18 cellular contexts compared by ENCODE assay signal in genomic region chr2:1661891-1662605, GRCh38.
"Had no signal": no experiment of that assay in that cellular context is flagged by ENCODE, and none has a peak within 500 bp of the region (broad histone marks: within the 10 kb centered on the region; RNA-seq: fewer than 3 reads in every experiment).

No MANE protein-coding gene starts in this region.

- H3K27me3 ChIP-seq: brain microvascular endothelial cell, esophagus muscularis mucosa, tibial nerve had no signal

- H3K9me3 ChIP-seq: esophagus muscularis mucosa, tibial nerve had no signal

- H3K9me3 Mint-ChIP-seq: activated B cell treated with CpG ODN at 0.5 μM for 24 hours; activated naive CD8-positive, alpha-beta T cell treated with anti-CD3 and anti-CD28 coated beads for 36 hours; activated T-cell treated with anti-CD3 and anti-CD28 coated beads, Interleukin-2, amount 50 U/mL, for 4 hours; immature natural killer cell; stimulated activated effector memory CD8-positive, alpha-beta T cell treated with anti-CD3 and anti-CD28 coated beads, Interleukin-12 subunit alpha, Interleukin-12 subunit beta, amount 100 ng/mL, for 72 hours had no signal

- H3K4me3 Mint-ChIP-seq: activated B cell treated with CpG ODN at 0.5 μM for 24 hours; activated CD8-positive, alpha-beta memory T cell treated with anti-CD3 and anti-CD28 coated beads, Interleukin-2, amount 10 ng/mL, durations not matched to agents 7 days and 5 days; activated naive CD8-positive, alpha-beta T cell treated with anti-CD3 and anti-CD28 coated beads for 36 hours; activated T-cell treated with anti-CD3 and anti-CD28 coated beads, Interleukin-2, amount 50 U/mL, for 4 hours; immature natural killer cell; stimulated activated effector memory CD8-positive, alpha-beta T cell treated with anti-CD3 and anti-CD28 coated beads, Interleukin-12 subunit alpha, Interleukin-12 subunit beta, amount 100 ng/mL, for 72 hours; T-helper 17 cell had no signal

- H3K27me3 Mint-ChIP-seq: activated CD8-positive, alpha-beta memory T cell treated with anti-CD3 and anti-CD28 coated beads, Interleukin-2, amount 10 ng/mL, durations not matched to agents 7 days and 5 days had no signal

- H3K27ac ChIP-seq: brain microvascular endothelial cell, esophagus muscularis mucosa, tibial nerve had no signal

- H3K4me1 ChIP-seq: esophagus muscularis mucosa, tibial nerve had no signal

- ATAC-seq: activated CD8-positive, alpha-beta memory T cell treated with anti-CD3 and anti-CD28 coated beads, Interleukin-2, amount 10 ng/mL, durations not matched to agents 7 days and 5 days; activated T-cell treated with anti-CD3 and anti-CD28 coated beads, Interleukin-2, amount 50 U/mL, for 4 hours; left colon; right cardiac atrium; SK-N-SH treated with all-trans-retinoic acid at 6 μM for 48 hours; stimulated activated effector memory CD8-positive, alpha-beta T cell treated with anti-CD3 and anti-CD28 coated beads, Interleukin-12 subunit alpha, Interleukin-12 subunit beta, amount 100 ng/mL, for 72 hours; T-helper 17 cell had no signal

- H3K4me1 Mint-ChIP-seq: activated B cell treated with CpG ODN at 0.5 μM for 24 hours; activated CD8-positive, alpha-beta memory T cell treated with anti-CD3 and anti-CD28 coated beads, Interleukin-2, amount 10 ng/mL, durations not matched to agents 7 days and 5 days; activated naive CD8-positive, alpha-beta T cell treated with anti-CD3 and anti-CD28 coated beads for 36 hours; immature natural killer cell; stimulated activated effector memory CD8-positive, alpha-beta T cell treated with anti-CD3 and anti-CD28 coated beads, Interleukin-12 subunit alpha, Interleukin-12 subunit beta, amount 100 ng/mL, for 72 hours had no signal

- H3K27ac Mint-ChIP-seq: activated B cell treated with CpG ODN at 0.5 μM for 24 hours; activated CD8-positive, alpha-beta memory T cell treated with anti-CD3 and anti-CD28 coated beads, Interleukin-2, amount 10 ng/mL, durations not matched to agents 7 days and 5 days; activated naive CD8-positive, alpha-beta T cell treated with anti-CD3 and anti-CD28 coated beads for 36 hours; immature natural killer cell; stimulated activated effector memory CD8-positive, alpha-beta T cell treated with anti-CD3 and anti-CD28 coated beads, Interleukin-12 subunit alpha, Interleukin-12 subunit beta, amount 100 ng/mL, for 72 hours; T-helper 17 cell had no signal

- H3K36me3 Mint-ChIP-seq: activated CD8-positive, alpha-beta memory T cell treated with anti-CD3 and anti-CD28 coated beads, Interleukin-2, amount 10 ng/mL, durations not matched to agents 7 days and 5 days; activated naive CD8-positive, alpha-beta T cell treated with anti-CD3 and anti-CD28 coated beads for 36 hours; immature natural killer cell; stimulated activated effector memory CD8-positive, alpha-beta T cell treated with anti-CD3 and anti-CD28 coated beads, Interleukin-12 subunit alpha, Interleukin-12 subunit beta, amount 100 ng/mL, for 72 hours had no signal

- DNase-seq: activated B cell treated with CpG ODN at 0.5 μM for 24 hours; activated CD4-positive, alpha-beta T cell treated with anti-CD3 and anti-CD28 coated beads, Interleukin-2, amount 50 U/mL, for 1 hour; activated CD8-positive, alpha-beta memory T cell treated with anti-CD3 and anti-CD28 coated beads, Interleukin-2, amount 10 ng/mL, durations not matched to agents 7 days and 5 days; activated gamma-delta T cell treated with Interleukin-2 at 50 U/mL for 16 hours; activated naive CD8-positive, alpha-beta T cell treated with anti-CD3 and anti-CD28 coated beads for 36 hours; activated T-cell treated with anti-CD3 and anti-CD28 coated beads, Interleukin-2, amount 50 U/mL, for 4 hours; brain microvascular endothelial cell; cerebellar nuclear complex; glutamatergic neuron; immature natural killer cell; mesendoderm; T-helper 17 cell had no signal

- H3K4me3 ChIP-seq: esophagus muscularis mucosa, tibial nerve had no signal
